8 cellular contexts compared by ENCODE assay signal in the genomic region with DNA sequence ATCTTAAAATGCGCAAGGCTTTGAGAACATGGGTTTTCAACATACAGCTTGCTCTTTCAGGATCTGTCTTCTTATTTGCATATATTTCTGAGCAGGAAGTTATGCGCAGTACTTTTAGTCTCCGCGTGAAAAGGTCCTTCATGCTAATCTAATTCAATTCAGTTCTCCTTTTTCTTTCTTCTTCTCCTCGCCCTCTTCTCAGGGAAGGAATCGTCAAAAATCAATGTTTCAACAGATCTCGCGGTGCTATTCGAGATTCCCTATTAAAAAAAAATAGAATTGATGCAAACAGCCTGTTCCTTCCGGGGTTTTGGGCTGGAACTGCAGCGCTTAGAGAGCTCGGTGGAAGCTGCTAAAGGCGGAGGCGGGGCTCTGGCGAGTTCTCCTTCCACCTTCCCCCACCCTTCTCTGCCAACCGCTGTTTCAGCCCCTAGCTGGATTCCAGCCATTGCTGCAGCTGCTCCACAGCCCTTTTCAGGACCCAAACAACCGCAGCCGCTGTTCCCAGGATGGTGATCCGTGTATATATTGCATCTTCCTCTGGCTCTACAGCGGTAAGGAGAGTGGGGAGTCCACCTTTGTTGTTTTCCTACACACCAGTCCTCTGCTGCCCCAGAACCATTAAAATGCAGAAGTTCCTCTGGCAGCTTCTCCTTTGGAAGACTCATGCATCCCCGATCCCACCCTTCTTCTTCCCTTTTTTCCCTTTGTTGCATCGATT. TPM values are rescaled to one million over a fixed set of nuclear protein-coding genes. Genes with fewer than 3 reads are reported as not detected.
DNase-seq lines count a peak whose midpoint lies in the region; ATAC-seq, FAIRE-seq and TF ChIP-seq lines count a peak whose summit lies in the region.

HMGN5 (minus strand) TSS at position 222 of the 721 bp plus-strand sequence. CDS start 80,364 bp downstream, outside the sequence.
SH3BGRL (plus strand) TSS at position 411 of the 721 bp plus-strand sequence; CDS start at position 510, 99 bp downstream.

- H3K36me3 ChIP-seq in kidney (ENCODE audit: control insufficient read depth in 1 of 2, insufficient read depth in 2 of 2, low read length in 2 of 2): no peaks in the 10 kb centered on the region

- no peaks in the 10 kb centered on the region for H3K9me3 ChIP-seq in kidney (ENCODE audit: control insufficient read depth in 1 of 2, low read length in 2 of 2)

- H3K27ac ChIP-seq in kidney (ENCODE audit: low read depth in 2 of 2, low read length in 2 of 2): peak within 1 kb of the TSS; percentile 71 to 75

- peak within 1 kb of the TSS; percentile 84 for H3K4me3 Mint-ChIP-seq in chondrocyte (ENCODE audit: unreplicated experiment)

- peak within 1 kb of the TSS; percentile 82 to 96 for H3K9ac ChIP-seq in kidney (ENCODE audit: low read length in 2 of 2)

- FAIRE-seq in GM12891 (lab: Jason Lieb, UNC) (peak; percentile 76), kidney (lab: Jason Lieb, UNC) (no peak)

- no peak for TF ChIP-seq CTCF in chondrocyte (IDR thresholded peaks at IDR 0.05)
- TF ChIP-seq CTCF in kidney (IDR thresholded peaks at IDR 0.05; ENCODE audit: borderline replicate concordance, extremely low read depth, insufficient read depth): no peak

- peaks cover 34% of the 10 kb centered on the region for H3K4me1 Mint-ChIP-seq in chondrocyte (ENCODE audit: low read depth)

- ATAC-seq in HG02610 (IDR thresholded peaks at IDR 0.05; ENCODE audit: unreplicated experiment): peak; percentile 94

- no peaks in the 10 kb centered on the region for H3K27me3 Mint-ChIP-seq in chondrocyte (ENCODE audit: low read depth)

- peak within 1 kb of the TSS; percentile 81 to 98 for H3K4me3 ChIP-seq in kidney (ENCODE audit: low read length in 2 of 2)

- H3K4me1 ChIP-seq in kidney (ENCODE audit: control insufficient read depth in 1 of 2, insufficient read depth in 1 of 2, low read depth in 1 of 2, low read length in 2 of 2): no peaks in the 10 kb centered on the region

- intact Hi-C loops in kidney (cut with DNase I): no loop called here

- DNase-seq in GM12891 (ENCODE audit: insufficient read length, low spot score) (no peak), NCI-H2081 (lab: John Stamatoyannopoulos, UW) (peak; percentile 69 to 82), chondrocyte (ENCODE audit: low spot score) (peak; percentile 70), kidney (peak; percentile 91), NCI-H1930 (lab: John Stamatoyannopoulos, UW) (no peak)
- peak; percentile 59 for DNase-seq in activated CD4-positive, CD25-positive, alpha-beta regulatory T cell treated with anti-CD3 and anti-CD28 coated beads, Interleukin-2, amount 50 U/mL, for 72 hours
- DNase-seq in stimulated activated CD4-positive, alpha-beta T cell treated with anti-CD3 and anti-CD28 coated beads, Interleukin-15, amount 100 ng/mL, for 1 hour (ENCODE audit: low read depth in 1 of 2, low spot score in 1 of 2): peak; percentile 23 to 38

- H3K27ac Mint-ChIP-seq in chondrocyte (ENCODE audit: unreplicated experiment): peak within 1 kb of the TSS; percentile 94

- peaks cover 8% of the 10 kb centered on the region for H3K9me3 Mint-ChIP-seq in chondrocyte (ENCODE audit: low read depth)

- peaks cover 2% of the 10 kb centered on the region for H3K36me3 Mint-ChIP-seq in chondrocyte (ENCODE audit: low read depth)

- TF ChIP-seq POLR2A in GM12891 (IDR thresholded peaks at IDR 0.05; ENCODE audit: low read depth, low read length): peak; percentile 44; the same call in 1 of the 2 replicates

TF ChIP-seq in GM12891, 5 proteins besides CTCF, POLR2A, EP300 and RAD21:
- peak; percentile 45 for TF ChIP-seq SPI1 (IDR thresholded peaks at IDR 0.05; ENCODE audit: low read depth, low read length)
- no peak for TF ChIP-seq POU2F2 (IDR thresholded peaks at IDR 0.05; ENCODE audit: low read depth, low read length)
- TF ChIP-seq TAF1 (IDR thresholded peaks at IDR 0.05; ENCODE audit: low read depth, low read length): peak; percentile 71
- TF ChIP-seq POLR2AphosphoS5 (IDR thresholded peaks at IDR 0.05; ENCODE audit: low read depth, low read length): no peak

RNA-seq across cellular contexts. Expression of gene HMGN5, which starts in this region (rescaled TPM):
- polyA plus RNA-seq in GM12891 (2012; ENCODE audit: low read depth, missing spikeins): 17.5 TPM
- total RNA-seq in chondrocyte (1.1 to 6.5 TPM (median 1.7 TPM) in 3 replicates), kidney (5.6 TPM)
- polyA plus RNA-seq in kidney (ENCODE audit: insufficient read depth, low read depth, low replicate concordance): 34.4 TPM

RNA-seq across cellular contexts. Expression of gene SH3BGRL, which starts in this region (rescaled TPM):
- polyA plus RNA-seq in GM12891 (2012; ENCODE audit: low read depth, missing spikeins): 114 TPM
- total RNA-seq in chondrocyte (104 to 162 TPM (median 152 TPM) in 3 replicates), kidney (130 TPM)
- polyA plus RNA-seq in kidney (ENCODE audit: insufficient read depth, low read depth, low replicate concordance): 114 TPM

Comparison
In these comparisons a context has a peak if more than half of its experiments do, and no peak if none do; other contexts are left out.
1. DNase-seq: peak in NCI-H2081 (2 of 2), activated CD4-positive, CD25-positive, alpha-beta regulatory T cell treated with anti-CD3 and anti-CD28 coated beads, Interleukin-2, amount 50 U/mL, for 72 hours (single experiment), chondrocyte (single experiment), kidney (single experiment) and stimulated activated CD4-positive, alpha-beta T cell treated with anti-CD3 and anti-CD28 coated beads, Interleukin-15, amount 100 ng/mL, for 1 hour (2 of 2); none in GM12891 (single experiment) and NCI-H1930 (0 of 2).